ENCODE assay signal across 19 cellular contexts in genomic region chr20:24818056-24818455, GRCh38.
"Had no signal": no experiment of that assay in that cellular context is flagged by ENCODE, and none has a peak within 500 bp of the region (broad histone marks: within the 10 kb centered on the region; RNA-seq: fewer than 3 reads in every experiment).

No MANE protein-coding gene starts in this region.

- H3K36me3 ChIP-seq: colonic mucosa, esophagus muscularis mucosa, gastroesophageal sphincter, heart left ventricle, left lung had no signal

- H3K9me3 ChIP-seq: colonic mucosa, esophagus muscularis mucosa, gastroesophageal sphincter, heart left ventricle, left lung had no signal

- ATAC-seq: effector memory CD8-positive, alpha-beta T cell; foreskin keratinocyte; gastroesophageal sphincter; heart left ventricle; left cardiac atrium; left lung; left ventricle myocardium superior had no signal

- DNase-seq: colonic mucosa; cortex of kidney; effector CD8-positive, alpha-beta T cell; effector memory CD8-positive, alpha-beta T cell; endodermal cell; erythroblast; foreskin keratinocyte; heart left ventricle; hippocampal formation; left cardiac atrium; left lung; left ventricle myocardium superior; mammary epithelial cell; mesendoderm; midbrain had no signal

- H3K4me3 ChIP-seq: colonic mucosa, esophagus muscularis mucosa, gastroesophageal sphincter, heart left ventricle, left lung, lung had no signal

- H3K4me1 ChIP-seq: colonic mucosa, esophagus muscularis mucosa, foreskin keratinocyte, gastroesophageal sphincter, heart left ventricle, left lung had no signal

- H3K27ac ChIP-seq: colonic mucosa, epithelial cell of prostate, esophagus muscularis mucosa, foreskin keratinocyte, gastroesophageal sphincter, heart left ventricle, left lung had no signal
